Comparison of ENCODE assay signal across 8 cellular contexts in the genomic region with DNA sequence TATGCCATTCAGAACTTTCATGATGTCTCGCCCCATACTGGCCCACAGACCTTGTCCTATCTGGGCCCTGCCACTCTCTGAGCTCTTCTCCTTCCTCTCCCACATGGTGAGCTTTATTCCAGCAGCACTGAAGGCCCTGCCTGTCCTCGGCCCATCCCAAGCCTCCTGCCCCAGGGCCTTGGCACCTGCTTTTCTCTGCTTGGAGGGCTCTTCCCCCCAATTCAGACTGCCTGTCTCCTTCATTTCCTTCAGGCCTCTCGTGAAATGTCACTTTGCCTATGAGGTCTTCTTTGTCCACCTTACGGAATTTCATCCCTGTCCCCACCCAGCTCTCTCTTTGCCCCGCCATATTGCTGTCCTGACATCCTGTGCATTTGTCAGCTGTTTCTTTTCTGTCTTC.
"Had no signal": no experiment of that assay in that cellular context is flagged by ENCODE, and none has a peak within 500 bp of the region (broad histone marks: within the 10 kb centered on the region; RNA-seq: fewer than 3 reads in every experiment).

No MANE protein-coding gene starts in this region.

- FAIRE-seq: G401.6, GM12878, GM12891, GM12892, GM18507, GM19239 had no signal

- DNase-seq: GDM1, GF-D8 had no signal

- ATAC-seq: GM12878 had no signal

- H3K4me3 ChIP-seq: GM12878 had no signal
